17 cellular contexts compared by ENCODE assay signal in the genomic region with DNA sequence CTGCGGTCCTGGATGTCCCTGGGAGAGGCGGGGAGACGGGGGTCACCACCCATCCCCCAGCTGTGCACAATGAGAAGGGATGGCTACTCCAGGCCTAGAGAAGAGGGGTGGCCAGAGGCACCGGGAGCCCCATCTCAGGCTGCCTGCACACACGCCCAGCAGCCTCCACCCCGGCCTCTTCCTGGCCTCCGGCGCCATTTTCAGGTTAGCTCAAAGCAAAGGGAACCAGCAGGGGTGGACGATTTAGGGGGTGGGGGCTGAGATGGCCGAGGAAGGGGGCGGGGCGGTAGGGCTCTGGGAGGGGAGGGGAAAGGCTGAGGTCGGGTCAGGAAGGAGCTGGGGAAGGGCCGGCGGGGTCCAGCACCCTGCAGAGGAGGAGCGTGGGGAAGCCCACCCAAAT. TPM values are rescaled to one million over a fixed set of nuclear protein-coding genes. Genes with fewer than 3 reads are reported as not detected.
"Had no signal": no experiment of that assay in that cellular context is flagged by ENCODE, and none has a peak within 500 bp of the region (broad histone marks: within the 10 kb centered on the region; RNA-seq: fewer than 3 reads in every experiment).

No MANE protein-coding gene starts in this region.

- H3K79me2 ChIP-seq: parathyroid adenoma had no signal

- H3K27ac Mint-ChIP-seq: activated CD8-positive, alpha-beta T cell treated with anti-CD3 and anti-CD28 coated beads for 36 hours had no signal

- ATAC-seq: activated CD8-positive, alpha-beta T cell treated with anti-CD3 and anti-CD28 coated beads for 36 hours had no signal

- H3K9me3 Mint-ChIP-seq: activated CD8-positive, alpha-beta T cell treated with anti-CD3 and anti-CD28 coated beads for 36 hours; activated naive CD4-positive, alpha-beta T cell treated with anti-CD3 and anti-CD28 coated beads, Interleukin-2, amount 10 ng/mL, durations not matched to agents 7 days and 5 days; activated T-helper 1 cell treated with anti-CD3 and anti-CD28 coated beads, Interleukin-12 subunit alpha, Interleukin-12 subunit beta, Interleukin-2, Interleukin-4 antibody, amounts not matched to agents 30 ng/mL and 10 ng/mL and 1 ng/mL, durations not matched to agents 14 hours and 24 hours and 36 hours had no signal

- H3K4me3 ChIP-seq: adrenal gland, stomach, thyroid gland, uterus had no signal

- H3K27ac ChIP-seq: adrenal gland, parathyroid adenoma, stomach, thyroid gland, uterus, VCaP had no signal

- H3K27me3 ChIP-seq: uterus had no signal

- DNase-seq: activated CD4-positive, alpha-beta T cell treated with anti-CD3 and anti-CD28 coated beads for 4 hours; activated CD8-positive, alpha-beta memory T cell treated with anti-CD3 and anti-CD28 coated beads, Interleukin-2, amount 50 U/mL, for 48 hours; activated CD8-positive, alpha-beta T cell treated with anti-CD3 and anti-CD28 coated beads for 36 hours; activated naive CD4-positive, alpha-beta T cell treated with anti-CD3 and anti-CD28 coated beads, Interleukin-2, amount 10 ng/mL, durations not matched to agents 7 days and 5 days; adrenal gland; central memory CD4-positive, alpha-beta T cell; cortex of kidney; hypothalamus; stimulated activated CD4-positive, alpha-beta T cell treated with anti-CD3 and anti-CD28 coated beads, Interleukin-4, amount 100 ng/mL, for 4 hours; stomach; T-helper 9 cell; thyroid gland; uterus had no signal

- H3K36me3 ChIP-seq: adrenal gland, stomach, thyroid gland, uterus had no signal

- H3K4me3 Mint-ChIP-seq: activated CD8-positive, alpha-beta T cell treated with anti-CD3 and anti-CD28 coated beads for 36 hours; activated naive CD4-positive, alpha-beta T cell treated with anti-CD3 and anti-CD28 coated beads, Interleukin-2, amount 10 ng/mL, durations not matched to agents 7 days and 5 days; activated T-helper 1 cell treated with anti-CD3 and anti-CD28 coated beads, Interleukin-12 subunit alpha, Interleukin-12 subunit beta, Interleukin-2, Interleukin-4 antibody, amounts not matched to agents 30 ng/mL and 10 ng/mL and 1 ng/mL, durations not matched to agents 14 hours and 24 hours and 36 hours had no signal

- H2AFZ ChIP-seq: parathyroid adenoma had no signal

- H3K9me3 ChIP-seq: adrenal gland, stomach, thyroid gland, uterus had no signal

- H3K9ac ChIP-seq: parathyroid adenoma had no signal

RNA-seq across cellular contexts. Expression of a gene that starts 42.8 kb away (rescaled TPM):
- total RNA-seq: glomerular endothelial cell had no signal
